ENCODE assay signal across 20 cellular contexts in genomic region chr11:64569300-64569970, GRCh38. TPM values are rescaled to one million over a fixed set of nuclear protein-coding genes. Genes with fewer than 3 reads are reported as not detected.
"Had no signal": no experiment of that assay in that cellular context is flagged by ENCODE, and none has a peak within 500 bp of the region (broad histone marks: within the 10 kb centered on the region; RNA-seq: fewer than 3 reads in every experiment).

No MANE protein-coding gene starts in this region.

- FAIRE-seq: astrocyte, bronchial epithelial cell had no signal

- H3K27me3 ChIP-seq: neutrophil had no signal

- DNase-seq: activated CD4-positive, CD25-positive, alpha-beta regulatory T cell treated with anti-CD3 and anti-CD28 coated beads, Interleukin-2, amount 50 U/mL, for 72 hours; activated naive CD4-positive, alpha-beta T cell treated with anti-CD3 and anti-CD28 coated beads for 36 hours; activated T-cell treated with anti-CD3 and anti-CD28 coated beads for 4 hours; foreskin melanocyte; naive B cell; retina; stimulated activated CD4-positive, alpha-beta T cell treated with anti-CD3 and anti-CD28 coated beads, Interleukin-15, amount 100 ng/mL, for 24 hours; stimulated activated CD4-positive, alpha-beta T cell treated with anti-CD3 and anti-CD28 coated beads, Interleukin-4, amount 100 ng/mL, for 1 hour; stimulated activated naive B cell treated with anti-CD40 and anti-IgM and Interleukin-4, amounts not matched to agents 10 μg/mL and 1 μg/mL and 100 μg/mL, for 72 hours; substantia nigra; trophoblast cell had no signal

- H2AFZ ChIP-seq: parathyroid adenoma had no signal

- H3K27ac ChIP-seq: epithelial cell of prostate, neutrophil, parathyroid adenoma had no signal

- H3K36me3 ChIP-seq: neutrophil had no signal

- H3K9ac ChIP-seq: parathyroid adenoma had no signal

- ATAC-seq: stimulated activated naive B cell treated with anti-CD40 and anti-IgM and Interleukin-4, amounts not matched to agents 10 μg/mL and 1 μg/mL and 100 μg/mL, for 72 hours had no signal

- H3K4me1 ChIP-seq: parathyroid adenoma had no signal

- H3K9me3 ChIP-seq: neutrophil had no signal

- H3K79me2 ChIP-seq: parathyroid adenoma had no signal

RNA-seq across cellular contexts. Expression of gene SLC22A11, which starts 13.7 kb away (rescaled TPM):
- total RNA-seq: astrocyte, bronchial epithelial cell, dermis microvascular lymphatic vessel endothelial cell, fibroblast of lung, lung microvascular endothelial cell, skeletal muscle tissue had no signal
- polyA plus RNA-seq: fibroblast of lung had no signal

RNA-seq across cellular contexts. Expression of gene SLC22A12, which starts 21.6 kb away (rescaled TPM):
- total RNA-seq: activated naive CD4-positive, alpha-beta T cell treated with anti-CD3 and anti-CD28 coated beads for 36 hours; astrocyte; bronchial epithelial cell; dermis microvascular lymphatic vessel endothelial cell; fibroblast of lung; lung microvascular endothelial cell; skeletal muscle tissue had no signal
- polyA plus RNA-seq: fibroblast of lung had no signal
